Comparison of ENCODE assay signal across 24 cellular contexts in genomic region chr7:126529254-126529653, GRCh38.
DNase-seq lines count a peak whose midpoint lies in the region; ATAC-seq, FAIRE-seq and TF ChIP-seq lines count a peak whose summit lies in the region.
"Had no signal": no experiment of that assay in that cellular context is flagged by ENCODE, and none has a peak within 500 bp of the region (broad histone marks: within the 10 kb centered on the region; RNA-seq: fewer than 3 reads in every experiment).

No MANE protein-coding gene starts in this region.

- ATAC-seq in GM19351 (IDR thresholded peaks at IDR 0.05; ENCODE audit: unreplicated experiment) (peak; percentile 85), HG03159 (IDR thresholded peaks at IDR 0.05; ENCODE audit: unreplicated experiment) (peak; percentile 95), GM19397 (IDR thresholded peaks at IDR 0.05; ENCODE audit: unreplicated experiment) (no peak)
- ATAC-seq: A549; activated T-cell treated with anti-CD3 and anti-CD28 coated beads, Interleukin-2, amount 50 U/mL, for 4 hours; heart left ventricle had no signal

- H3F3A ChIP-seq in SU-DHL-6 (ENCODE audit: insufficient read depth), result no peaks in the 10 kb centered on the region

- FAIRE-seq in urothelium cell line (lab: Jason Lieb, UNC), result no peak
- FAIRE-seq: A549, G401.6 had no signal

- H3K4me3 ChIP-seq in SU-DHL-6 (ENCODE audit: insufficient read depth, low read length, poor library complexity, severe bottlenecking), result no peak overlapping the region
- H3K4me3 ChIP-seq: A549, heart left ventricle, sigmoid colon, testis, vagina had no signal

- no peaks in the 10 kb centered on the region for H3K79me2 ChIP-seq in SU-DHL-6 (ENCODE audit: insufficient read depth, low read length)

- no peak for TF ChIP-seq CTCF in SU-DHL-6 (IDR thresholded peaks at IDR 0.05; ENCODE audit: insufficient read depth, low read length, poor library complexity, severe bottlenecking)

- H3K9me3 ChIP-seq in SU-DHL-6 (ENCODE audit: insufficient read depth, low read length), result no peaks in the 10 kb centered on the region
- H3K9me3 ChIP-seq: A549, heart left ventricle, sigmoid colon, testis, vagina had no signal

- H3K9me2 ChIP-seq in SU-DHL-6 (replicated peaks; ENCODE audit: insufficient read depth, low read length), result no peaks in the 10 kb centered on the region

- no peaks in the 10 kb centered on the region for H3K27me3 ChIP-seq in SU-DHL-6 (ENCODE audit: low read length)
- H3K27me3 ChIP-seq: brain microvascular endothelial cell, heart left ventricle, sigmoid colon, testis, vagina had no signal

- H4K20me1 ChIP-seq in SU-DHL-6 (ENCODE audit: low read depth, low read length), result no peaks in the 10 kb centered on the region

- H3K36me3 ChIP-seq in SU-DHL-6 (ENCODE audit: low read length), result no peaks in the 10 kb centered on the region
- H3K36me3 ChIP-seq: brain microvascular endothelial cell, heart left ventricle, sigmoid colon, vagina had no signal

- no peak overlapping the region for H3K27ac ChIP-seq in SU-DHL-6 (ENCODE audit: low read depth, low read length)
- H3K27ac ChIP-seq: A549, brain microvascular endothelial cell, heart left ventricle, sigmoid colon, testis, vagina had no signal

- H2AFZ ChIP-seq in SU-DHL-6 (ENCODE audit: low read depth, low read length, severe bottlenecking), result peak overlapping the region; percentile 37

- DNase-seq in NOMO-1 treated with DMSO at 0.1 percent for 48 hours (lab: John Stamatoyannopoulos, UW; ENCODE audit: unreplicated experiment), result peak; percentile 3
- no peak for DNase-seq in NOMO-1 (lab: John Stamatoyannopoulos, UW; ENCODE audit: unreplicated experiment in 2 of 2)
- DNase-seq in COR-L47 (lab: John Stamatoyannopoulos, UW), result no peak
- no peak for DNase-seq in urothelium cell line (ENCODE audit: low spot score)
- DNase-seq: activated CD4-positive, CD25-positive, alpha-beta regulatory T cell treated with anti-CD3 and anti-CD28 coated beads, Interleukin-2, amount 50 U/mL, for 72 hours; activated CD8-positive, alpha-beta memory T cell treated with anti-CD3 and anti-CD28 coated beads for 24 hours; activated T-cell treated with anti-CD3 and anti-CD28 coated beads, Interleukin-2, amount 50 U/mL, for 4 hours; brain microvascular endothelial cell; CD8-positive, alpha-beta memory T cell; DMS153; heart left ventricle; MM.1S; NCI-H146; NCI-H524; sigmoid colon; stimulated activated naive CD4-positive, alpha-beta T cell treated with Interleukin-2 at 50 U/mL for 16 hours; testis had no signal

- H3K9ac ChIP-seq in SU-DHL-6 (ENCODE audit: low read length), result no peak overlapping the region

- no peak overlapping the region for H3K4me2 ChIP-seq in SU-DHL-6 (ENCODE audit: low read depth, low read length, poor library complexity, severe bottlenecking)
- H3K4me2 ChIP-seq: A549 had no signal
